Comparison of ENCODE assay signal across 2 cellular contexts in genomic region chr1:1041873-1042272, GRCh38.
A peak's percentile ranks its signal among the peaks of the same experiment; 100 is the strongest.
TF ChIP-seq lines count a peak whose summit lies in the region.

No MANE protein-coding gene starts in this region.

TF ChIP-seq in HepG2, 621 proteins besides CTCF, POLR2A, EP300 and RAD21:
- no peak for TF ChIP-seq ZKSCAN8 (CRISPR knock-in tag; IDR thresholded peaks at IDR 0.05; ENCODE audit: borderline replicate concordance)
- TF ChIP-seq RBFOX2 (IDR thresholded peaks at IDR 0.05; ENCODE audit: low read depth, low read length), result peak; percentile 44; the same call in 1 of the 2 replicates
- peak; percentile 51 for TF ChIP-seq AGO2 (optimal IDR thresholded peaks at IDR 0.05; ENCODE audit: low read depth, low read length)

TF ChIP-seq in HEK293, 187 proteins besides CTCF, POLR2A, EP300 and RAD21:
- TF ChIP-seq ZNF837 (tag by site-specific recombination; IDR thresholded peaks at IDR 0.05), result no peak
- TF ChIP-seq KLF8 (tag by site-specific recombination; IDR thresholded peaks at IDR 0.05), result peak; percentile 16
TF ChIP-seq in HEK293: peak in this region for 1.
